8 cellular contexts compared by ENCODE assay signal in the genomic region with DNA sequence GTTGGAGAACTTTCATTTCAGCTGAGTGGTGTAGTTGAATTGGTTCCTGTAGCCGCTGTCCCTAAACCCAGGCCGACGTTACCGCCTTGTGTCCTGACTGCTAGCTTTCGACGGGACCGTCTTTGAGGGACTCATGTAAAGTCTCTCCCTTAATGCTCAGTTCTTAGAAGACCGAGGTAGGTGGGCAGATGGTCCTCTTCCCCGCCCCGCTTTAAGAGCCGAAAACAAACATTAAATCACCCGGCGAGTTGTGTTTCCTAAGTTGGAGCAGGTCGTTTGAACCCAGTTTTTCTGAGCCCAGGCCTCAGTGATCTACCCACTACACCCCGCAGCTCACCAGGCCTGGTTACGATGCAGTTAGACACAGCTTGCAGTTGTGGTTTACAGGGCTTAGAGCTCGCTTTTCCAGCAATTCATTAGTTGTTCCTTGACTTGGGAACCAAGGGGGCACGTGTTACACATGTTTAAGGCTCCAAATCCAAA. TPM values are rescaled to one million over a fixed set of nuclear protein-coding genes. Genes with fewer than 3 reads are reported as not detected.
DNase-seq lines count a peak whose midpoint lies in the region; ATAC-seq and TF ChIP-seq lines count a peak whose summit lies in the region.

No MANE protein-coding gene starts in this region.

- H3K36me3 ChIP-seq in IMR-90 (ENCODE audit: control insufficient read depth, insufficient read depth, low read length): no peaks in the 10 kb centered on the region
- H3K36me3 ChIP-seq in muscle layer of colon (ENCODE audit: insufficient read depth, low read length): no peaks in the 10 kb centered on the region

- no peak for TF ChIP-seq RAD21 in IMR-90 (IDR thresholded peaks at IDR 0.05; ENCODE audit: low read length)

- intact Hi-C loops in IMR-90 (cut with micrococcal nuclease): no loop called here
- intact Hi-C loops in activated CD4-positive, alpha-beta T cell treated with anti-CD3 and anti-CD28 coated beads, Interleukin-2, amount 10 ng/mL, durations not matched to agents 24 days and 14 days (cut with micrococcal nuclease): loop anchor here (1.0 to 10.0 kb wide), 10 partner anchors 13 to 1595 kb away; partner anchors contain the start of genes AMDHD1, CCDC38, ELK3 and LTA4H

- H3K9me3 ChIP-seq in IMR-90 (ENCODE audit: control insufficient read depth, insufficient read depth, low read length) (no peaks in the 10 kb centered on the region), muscle layer of colon (ENCODE audit: low read length) (no peaks in the 10 kb centered on the region)

- peak overlapping the region; percentile 40; the same call in 1 of the 2 replicates for H4K5ac ChIP-seq in IMR-90 (ENCODE audit: low read depth, low read length)

- BruUV-seq in IMR-90 (replicated peaks; lab: Mats Ljungman, UMichigan): no TSS peak

- H4K91ac ChIP-seq in IMR-90 (ENCODE audit: insufficient read depth, low read depth, low read length): peak overlapping the region; percentile 45; the same call in 1 of the 2 replicates

- no peaks in the 10 kb centered on the region for H4K20me1 ChIP-seq in IMR-90 (ENCODE audit: insufficient read depth, low read length)

- H2AK5ac ChIP-seq in IMR-90 (ENCODE audit: low read depth, low read length): no peak overlapping the region

- ATAC-seq in GM21529 (IDR thresholded peaks at IDR 0.05; ENCODE audit: unreplicated experiment): peak; percentile 31
- peak; percentile 56 for ATAC-seq in IMR-90 (ENCODE audit: low read depth)

- H3K9ac ChIP-seq in IMR-90 (ENCODE audit: low read depth, low read length) (peak overlapping the region; percentile 88), muscle layer of colon (ENCODE audit: low read length) (peak overlapping the region; percentile 43)

- H3K4me1 ChIP-seq in IMR-90 (ENCODE audit: control insufficient read depth, insufficient read depth, low read length): peaks cover 5% of the 10 kb centered on the region; the same call in 1 of the 2 replicates
- H3K4me1 ChIP-seq in muscle layer of colon (ENCODE audit: insufficient read depth, low read length): peaks cover 15% of the 10 kb centered on the region

- H3K9me1 ChIP-seq in IMR-90 (ENCODE audit: insufficient read depth, low read length): peaks cover 4% of the 10 kb centered on the region

- H4K8ac ChIP-seq in IMR-90 (ENCODE audit: low read depth in 2 of 2, low read length in 2 of 2): peak overlapping the region; percentile 72 to 97

- peak overlapping the region; percentile 66 for H3K56ac ChIP-seq in IMR-90 (ENCODE audit: extremely low read depth, insufficient read depth, low read length)

- peaks cover 10% of the 10 kb centered on the region for H3K27me3 Mint-ChIP-seq in activated CD4-positive, alpha-beta T cell treated with anti-CD3 and anti-CD28 coated beads, Interleukin-2, amount 10 ng/mL, durations not matched to agents 24 days and 14 days

- H3K27ac Mint-ChIP-seq in activated CD4-positive, alpha-beta T cell treated with anti-CD3 and anti-CD28 coated beads, Interleukin-2, amount 10 ng/mL, durations not matched to agents 24 days and 14 days: peak overlapping the region; percentile 95

- H3K18ac ChIP-seq in IMR-90 (ENCODE audit: low read depth, low read length): peak overlapping the region; percentile 3; the same call in 1 of the 2 replicates

- H2AK9ac ChIP-seq in IMR-90 (replicated peaks; ENCODE audit: low read depth, low read length, poor library complexity): peak overlapping the region; percentile 13

- dilution Hi-C loops in IMR-90 (cut with HindIII; ENCODE audit: low sequenced_read_pairs, unreplicated experiment): no loop called here

- H3K4me3 Mint-ChIP-seq in activated CD4-positive, alpha-beta T cell treated with anti-CD3 and anti-CD28 coated beads, Interleukin-2, amount 10 ng/mL, durations not matched to agents 24 days and 14 days: peak overlapping the region; percentile 97

- H2BK20ac ChIP-seq in IMR-90 (ENCODE audit: low read depth, low read length): no peak overlapping the region

- peak overlapping the region; percentile 46 for H3K27ac ChIP-seq in IMR-90 (ENCODE audit: insufficient read depth, low read length)
- H3K27ac ChIP-seq in muscle layer of colon (ENCODE audit: low read depth, low read length): peak overlapping the region; percentile 70

- POLR2A ChIA-PET in IMR-90 (lab: Charles Lee; ENCODE audit: unreplicated experiment): no interaction called here

- peak overlapping the region; percentile 18 for H2BK5ac ChIP-seq in IMR-90 (ENCODE audit: low read depth, low read length, poor library complexity, severe bottlenecking)

- CTCF ChIA-PET in IMR-90 (lab: Yijun Ruan, JAX): no interaction called here

- H2AFZ ChIP-seq in IMR-90 (replicated peaks; ENCODE audit: low read length, poor library complexity): peak overlapping the region; percentile 93

- in situ Hi-C loops in IMR-90 (cut with MboI; ENCODE audit: low sequenced_read_pairs): no loop called here

- 0% methylated on average over 2 of the region's 18 CpGs; no CpG with 5 or more reads in 1 of the 2 experiments for WGBS in IMR-90 (ENCODE audit: extremely low coverage in 2 of 2, insufficient read length in 1 of 2), 2 experiments

- no peaks in the 10 kb centered on the region for H3K9me3 Mint-ChIP-seq in activated CD4-positive, alpha-beta T cell treated with anti-CD3 and anti-CD28 coated beads, Interleukin-2, amount 10 ng/mL, durations not matched to agents 24 days and 14 days

- peak overlapping the region; percentile 63 for H3K4ac ChIP-seq in IMR-90 (ENCODE audit: low read depth, low read length)

- H3K14ac ChIP-seq in IMR-90 (replicated peaks; ENCODE audit: low read depth, low read length): peak overlapping the region; percentile 32

- H3K4me3 ChIP-seq in IMR-90 (ENCODE audit: insufficient read depth, low read depth, low read length): peak overlapping the region; percentile 86
- H3K4me3 ChIP-seq in epithelial cell of esophagus (ENCODE audit: low read length): peak overlapping the region; percentile 91
- H3K4me3 ChIP-seq in muscle layer of colon (ENCODE audit: low read depth in 1 of 2, low read length in 2 of 2): peak overlapping the region; percentile 54 to 72

- peaks cover 27 to 28% of the 10 kb centered on the region in 2 experiments for H3K79me1 ChIP-seq in IMR-90 (ENCODE audit: low read depth in 1 of 2, low read length in 2 of 2)

- peak; percentile 47 for DNase-seq in NCI-H146 (lab: John Stamatoyannopoulos, UW)
- no peak for DNase-seq in NCI-H146 treated with DMSO at 0.1 percent for 48 hours (lab: John Stamatoyannopoulos, UW; ENCODE audit: unreplicated experiment)
- peak; percentile 25 for DNase-seq in IMR-90
- DNase-seq in activated CD4-positive, alpha-beta T cell treated with anti-CD3 and anti-CD28 coated beads, Interleukin-2, amount 10 ng/mL, durations not matched to agents 24 days and 14 days: peak; percentile 77
- DNase-seq in epithelial cell of esophagus (ENCODE audit: low read depth): peak; percentile 27
- no peak for DNase-seq in NCI-H2081 treated with DMSO at 0.1 percent for 48 hours (lab: John Stamatoyannopoulos, UW)

- TF ChIP-seq POLR2A in IMR-90 (IDR thresholded peaks at IDR 0.05; ENCODE audit: low read depth, low read length): no peak

- peaks cover 34% of the 10 kb centered on the region for H3K36me3 Mint-ChIP-seq in activated CD4-positive, alpha-beta T cell treated with anti-CD3 and anti-CD28 coated beads, Interleukin-2, amount 10 ng/mL, durations not matched to agents 24 days and 14 days (ENCODE audit: low read depth)

- H3K23ac ChIP-seq in IMR-90 (ENCODE audit: low read depth, low read length): peak overlapping the region; percentile 50

- no peak overlapping the region for H2BK120ac ChIP-seq in IMR-90 (ENCODE audit: low read depth, low read length)

- no peak overlapping the region; the same call in 2 of the 3 replicates for H2BK15ac ChIP-seq in IMR-90 (ENCODE audit: low read depth, low read length)

- H3K27me3 ChIP-seq in IMR-90 (ENCODE audit: control insufficient read depth, insufficient read depth, low read length): no peaks in the 10 kb centered on the region
- H3K27me3 ChIP-seq in muscle layer of colon (ENCODE audit: control insufficient read depth in 1 of 2, insufficient read depth in 2 of 2, low read length in 2 of 2): no peaks in the 10 kb centered on the region

- TF ChIP-seq CTCF in IMR-90 (conservative IDR thresholded peaks at IDR 0.05; ENCODE audit: low read depth, low read length) (no peak), epithelial cell of esophagus (IDR thresholded peaks at IDR 0.05; ENCODE audit: insufficient read depth, low read depth, low read length, missing control alignments) (no peak)

- peaks cover 44% of the 10 kb centered on the region for H3K4me1 Mint-ChIP-seq in activated CD4-positive, alpha-beta T cell treated with anti-CD3 and anti-CD28 coated beads, Interleukin-2, amount 10 ng/mL, durations not matched to agents 24 days and 14 days

- peak overlapping the region; percentile 84 for H3K4me2 ChIP-seq in IMR-90 (ENCODE audit: low read depth, low read length)

TF ChIP-seq in IMR-90, 13 proteins besides CTCF, POLR2A, EP300 and RAD21:
- TF ChIP-seq CEBPB (IDR thresholded peaks at IDR 0.05; ENCODE audit: low read depth, low read length) (no peak), MXI1 (IDR thresholded peaks at IDR 0.05; ENCODE audit: borderline replicate concordance, low read depth, low read length) (no peak), FOS (IDR thresholded peaks at IDR 0.05; ENCODE audit: low read depth, low read length) (no peak), BHLHE40 (IDR thresholded peaks at IDR 0.05; ENCODE audit: low read depth, low read length) (no peak)

RNA-seq across cellular contexts. Expression of gene NEDD1, which starts 0.7 kb away (rescaled TPM):
- total RNA-seq in IMR-90 (2012; rRNA removed): 48.0 and 60.5 TPM in 2 replicates
- 8.1 and 10.0 TPM in 2 replicates for polyA plus RNA-seq in IMR-90 (2012; rRNA removed)
- polyA plus RNA-seq in IMR-90 (2012; cell fraction: cytosol; rRNA removed): 1.4 and 1.7 TPM in 2 replicates
- polyA plus RNA-seq in IMR-90 (2012; cell fraction: nucleus; rRNA removed; ENCODE audit: low replicate concordance): 0.87 and 6.3 TPM in 2 replicates
- total RNA-seq in activated CD4-positive, alpha-beta T cell treated with anti-CD3 and anti-CD28 coated beads, Interleukin-2, amount 10 ng/mL, durations not matched to agents 24 days and 14 days: 58.8 and 62.7 TPM in 2 replicates

Comparison
In these comparisons a context has a peak if more than half of its experiments do, and no peak if none do; other contexts are left out.
1. DNase-seq: peak in NCI-H146 (single experiment), IMR-90 (single experiment), activated CD4-positive, alpha-beta T cell treated with anti-CD3 and anti-CD28 coated beads, Interleukin-2, amount 10 ng/mL, durations not matched to agents 24 days and 14 days (single experiment) and epithelial cell of esophagus (single experiment); none in NCI-H146 treated with DMSO at 0.1 percent for 48 hours (single experiment) and NCI-H2081 treated with DMSO at 0.1 percent for 48 hours (single experiment).
2. Peak in every context shown above with its lines, with median percentiles within 50 percentile points of each other: H3K4me3 ChIP-seq.